Comparison of ENCODE assay signal across 8 cellular contexts in genomic region chr20:51767867-51768758, GRCh38.
DNase-seq lines count a peak whose midpoint lies in the region; ATAC-seq and TF ChIP-seq lines count a peak whose summit lies in the region.

Gene ATP9A (minus strand): TSS chr20:51768390. CDS start chr20:51768369, 21 bp downstream.

- no peak for TF ChIP-seq EP300 in Ishikawa (IDR thresholded peaks at IDR 0.05; ENCODE audit: borderline replicate concordance)

- H3K9me3 Mint-ChIP-seq in central memory CD8-positive, alpha-beta T cell = no peaks in the 10 kb centered on the region

- H3K27me3 Mint-ChIP-seq in central memory CD8-positive, alpha-beta T cell = peaks cover 18% of the 10 kb centered on the region

- DNase-seq in central memory CD8-positive, alpha-beta T cell (ENCODE audit: low spot score in 2 of 2) = no peak
- DNase-seq in islet precursor cell (peak; percentile 57), NCI-H2107 (lab: John Stamatoyannopoulos, UW) (no peak)
- no peak for DNase-seq in stimulated activated CD4-positive, alpha-beta T cell treated with anti-CD3 and anti-CD28 coated beads, Interleukin-4, amount 100 ng/mL, for 24 hours

- peak within 1 kb of the TSS; percentile 81 for H3K27ac ChIP-seq in C4-2B
- H3K27ac ChIP-seq in skin epidermis = peak within 1 kb of the TSS; percentile 2 to 88 (median 65)

- no peak; the same call in 1 of the 2 replicates for TF ChIP-seq CTCF in C4-2B (conservative IDR thresholded peaks at IDR 0.05)

- H3K36me3 Mint-ChIP-seq in central memory CD8-positive, alpha-beta T cell (ENCODE audit: insufficient read depth) = peaks cover 2% of the 10 kb centered on the region

- ATAC-seq in central memory CD8-positive, alpha-beta T cell (replicated peaks; ENCODE audit: extremely low read depth, poor library complexity, severe bottlenecking) = peak; percentile 20
- no peak for ATAC-seq in HG03095 (IDR thresholded peaks at IDR 0.05; ENCODE audit: unreplicated experiment)

- peak within 1 kb of the TSS; percentile 61 for H3K27ac Mint-ChIP-seq in central memory CD8-positive, alpha-beta T cell (ENCODE audit: low read depth)

- H3K4me3 ChIP-seq in skin epidermis = peak within 1 kb of the TSS; percentile 45 to 74 (median 53)

- H3K4me1 Mint-ChIP-seq in central memory CD8-positive, alpha-beta T cell = peaks cover 17% of the 10 kb centered on the region

- TF ChIP-seq RAD21 in Ishikawa (IDR thresholded peaks at IDR 0.05; ENCODE audit: low read depth) = no peak

- peak within 1 kb of the TSS; percentile 79 for H3K4me3 Mint-ChIP-seq in central memory CD8-positive, alpha-beta T cell

TF ChIP-seq in Ishikawa, 13 proteins besides CTCF, POLR2A, EP300 and RAD21:
- no peak for TF ChIP-seq TEAD4 (IDR thresholded peaks at IDR 0.05)
- no peak for TF ChIP-seq CREB1 (IDR thresholded peaks at IDR 0.05; ENCODE audit: low read depth)
- 0 out of 2 replicates have a peak, but pooled peaks have one; percentile 15 for TF ChIP-seq TCF12 (IDR thresholded peaks at IDR 0.05; ENCODE audit: low read depth)
